In the genomic region with DNA sequence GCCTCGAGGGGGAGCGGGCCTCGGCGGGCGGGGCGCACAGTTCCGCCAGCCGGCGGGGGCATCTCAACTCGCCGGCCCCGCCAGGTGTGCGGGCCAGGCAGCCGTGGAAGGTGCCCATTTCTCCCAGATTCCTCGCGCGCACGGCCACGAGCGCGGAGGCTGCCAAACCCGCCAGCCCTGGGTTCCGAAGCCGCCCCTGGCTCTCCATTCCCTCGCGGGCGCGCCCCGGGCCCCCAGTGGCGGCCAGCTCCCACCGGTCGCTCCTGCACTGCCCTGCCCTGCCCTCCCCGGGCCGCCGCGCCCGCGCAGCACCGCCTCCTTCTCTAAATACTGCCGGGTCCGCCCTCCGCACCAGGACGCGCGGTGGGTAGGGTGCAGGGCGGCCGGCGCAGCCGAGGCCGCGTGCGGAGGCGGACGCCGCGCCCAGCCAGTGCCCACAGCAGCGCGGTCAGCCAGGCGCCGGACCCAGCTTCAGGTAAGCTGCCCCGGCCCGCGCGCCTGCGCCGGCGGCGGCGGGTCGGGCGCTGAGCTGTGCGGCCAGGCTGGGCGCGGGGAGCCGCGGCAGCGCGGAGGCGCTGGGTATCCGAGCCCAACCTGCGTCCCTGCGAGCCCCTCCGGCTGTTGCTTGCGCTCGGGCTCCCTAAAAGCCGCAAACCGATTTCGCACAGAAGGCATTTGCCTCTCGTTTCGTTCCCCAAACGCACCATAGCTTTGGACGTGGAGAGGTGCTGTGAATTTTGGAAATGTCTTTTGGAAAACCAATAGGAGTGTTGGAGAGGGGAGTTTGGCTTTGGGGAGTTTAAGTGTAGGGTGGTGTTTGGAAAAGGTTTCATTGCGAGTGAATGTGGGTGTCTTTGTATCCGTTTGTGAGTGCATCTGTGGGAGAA, we compare ENCODE assay signal across 8 cellular contexts. TPM values are rescaled to one million over a fixed set of nuclear protein-coding genes. Genes with fewer than 3 reads are reported as not detected.
DNase-seq lines count a peak whose midpoint lies in the region; ATAC-seq and TF ChIP-seq lines count a peak whose summit lies in the region.

A gene with protein sequence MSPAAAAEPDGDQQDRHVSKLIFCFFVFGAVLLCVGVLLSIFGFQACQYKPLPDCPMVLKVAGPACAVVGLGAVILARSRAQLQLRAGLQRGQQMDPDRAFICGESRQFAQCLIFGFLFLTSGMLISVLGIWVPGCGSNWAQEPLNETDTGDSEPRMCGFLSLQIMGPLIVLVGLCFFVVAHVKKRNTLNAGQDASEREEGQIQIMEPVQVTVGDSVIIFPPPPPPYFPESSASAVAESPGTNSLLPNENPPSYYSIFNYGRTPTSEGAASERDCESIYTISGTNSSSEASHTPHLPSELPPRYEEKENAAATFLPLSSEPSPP (plus strand): TSS at position 354 of the 887 bp plus-strand sequence. CDS start 2,799 bp downstream, outside the sequence.

- H3K4me3 ChIP-seq in HFF-Myc (replicated peaks; ENCODE audit: low read depth, low read length) (peak within 1 kb of the TSS; percentile 57), body of pancreas (peak within 1 kb of the TSS in 1 of 2 donors; percentile 31), skeletal muscle cell (ENCODE audit: low read depth, low read length) (peak within 1 kb of the TSS; percentile 62)

- peak; percentile 79 for ATAC-seq in body of pancreas
- no peak for ATAC-seq in HG02763 (IDR thresholded peaks at IDR 0.05; ENCODE audit: unreplicated experiment)

- no peaks in the 10 kb centered on the region for H3K9me3 ChIP-seq in body of pancreas

- H3K27ac ChIP-seq in 22Rv1 (peak within 1 kb of the TSS; percentile 32; the same call in 1 of the 2 replicates), body of pancreas (peak within 1 kb of the TSS in 3 of 4 donors; percentile 22 to 75 (median 28))

- 3 to 6% methylated on average over 13 to 78 of the region's 94 CpGs for WGBS in body of pancreas, 2 donors

- peaks cover 24% of the 10 kb centered on the region for H3K4me1 ChIP-seq in body of pancreas

- intact Hi-C loops in body of pancreas (cut with DNase I), result no loop called here

- TF ChIP-seq CTCF in 22Rv1 (IDR thresholded peaks at IDR 0.05) (no peak), HFF-Myc (IDR thresholded peaks at IDR 0.05; ENCODE audit: low read depth, low read length, missing control alignments) (no peak), body of pancreas (IDR thresholded peaks at IDR 0.05) (no peak)

- H3K36me3 ChIP-seq in body of pancreas (replicated peaks in 1 of 2; ENCODE audit: insufficient read depth in 1 of 2, low read depth in 2 of 2), result no peaks in the 10 kb centered on the region

- DNase-seq in HFF-Myc (ENCODE audit: extremely low read depth, low read depth) (no peak), body of pancreas (peak; percentile 51 to 83 (median 66)), iPS-NIHi11 (ENCODE audit: low spot score) (peak; percentile 90), skeletal muscle cell (ENCODE audit: low read depth) (no peak), MV-4-11 (lab: John Stamatoyannopoulos, UW) (no peak), AML-193 (lab: John Stamatoyannopoulos, UW) (no peak)

- H3K27me3 ChIP-seq in body of pancreas, result no peaks in the 10 kb centered on the region

- TF ChIP-seq POLR2A in body of pancreas (IDR thresholded peaks at IDR 0.05), result peak in 1 of 3 donors; percentile 22

RNA-seq across cellular contexts. Expression of the gene that starts here (rescaled TPM):
- 1 to 10 TPM in 1 of 2 donors, not detected in 1; 1.8 TPM for total RNA-seq in body of pancreas

Comparison
In these comparisons a context has a peak if more than half of its experiments do, and no peak if none do; other contexts are left out.
1. DNase-seq: peak in body of pancreas (4 of 4) and iPS-NIHi11 (single experiment); none in HFF-Myc (single experiment), skeletal muscle cell (single experiment), MV-4-11 (single experiment) and AML-193 (0 of 2).